Comparison of ENCODE assay signal across 10 cellular contexts in genomic region chr11:36375348-36376314, GRCh38.
DNase-seq lines count a peak whose midpoint lies in the region; ATAC-seq and TF ChIP-seq lines count a peak whose summit lies in the region.
"Had no signal": no experiment of that assay in that cellular context is flagged by ENCODE, and none has a peak within 500 bp of the region (broad histone marks: within the 10 kb centered on the region; RNA-seq: fewer than 3 reads in every experiment).

No MANE protein-coding gene starts in this region.

- intact Hi-C loops in CD14-positive monocyte (cut with micrococcal nuclease): loop anchor here in 1 of 2 donors (5.0 kb wide), 2 partner anchors 37 to 97 kb away; no protein-coding TSS in a partner anchor
- intact Hi-C loops in Panc1 (cut with micrococcal nuclease; ENCODE audit: unreplicated experiment): no loop called here
- intact Hi-C loops in ovary (cut with DNase I): loop anchor here in 1 of 4 donors (10.0 kb wide), 1 partner anchor 79 kb away; no protein-coding TSS in a partner anchor

- no peaks in the 10 kb centered on the region for H3K9me3 ChIP-seq in Panc1 (ENCODE audit: control insufficient read depth, insufficient read depth, low read depth, low read length)
- no peaks in the 10 kb centered on the region for H3K9me3 ChIP-seq in ovary

- peak overlapping the region in 1 of 7 donors; percentile 30 for H3K27ac Mint-ChIP-seq in CD14-positive monocyte
- H3K27ac Mint-ChIP-seq in endothelial cell (ENCODE audit: unreplicated experiment): peak overlapping the region; percentile 93

- peaks cover 52% of the 10 kb centered on the region for H3K4me1 Mint-ChIP-seq in CD14-positive monocyte
- peaks cover 53% of the 10 kb centered on the region for H3K4me1 Mint-ChIP-seq in endothelial cell (ENCODE audit: unreplicated experiment)

- H3K27ac ChIP-seq in Panc1 (ENCODE audit: low read length): no peak overlapping the region
- H3K27ac ChIP-seq in ovary: peak overlapping the region in 1 of 2 donors; percentile 23

- no peak for ATAC-seq in Panc1
- no peak for ATAC-seq in GM18868 (IDR thresholded peaks at IDR 0.05; ENCODE audit: unreplicated experiment)
- no peak for ATAC-seq in GM18870 (IDR thresholded peaks at IDR 0.05; ENCODE audit: unreplicated experiment)

- no peak for TF ChIP-seq CTCF in CD14-positive monocyte (IDR thresholded peaks at IDR 0.05)
- no peak for TF ChIP-seq CTCF in Panc1 (IDR thresholded peaks at IDR 0.05)
- TF ChIP-seq CTCF in endothelial cell (IDR thresholded peaks at IDR 0.05; ENCODE audit: unreplicated experiment): no peak
- no peak for TF ChIP-seq CTCF in ovary (IDR thresholded peaks at IDR 0.05)

- BruUV-seq in Panc1 (replicated peaks; lab: Mats Ljungman, UMichigan): no TSS peak

- 20 to 27% (median 22%) methylated on average over 18 of the region's 18 CpGs for WGBS in ovary, 3 donors

- CTCF ChIA-PET in Panc1 (lab: Charles Lee): interaction anchor here (0.7 kb wide), 2 partner anchors 13 to 219 kb away, joined by 3 to 4 read pairs; no protein-coding TSS in a partner anchor

- peaks cover 39 to 59% (median 41%) of the 10 kb centered on the region in 3 donors for H3K27me3 Mint-ChIP-seq in CD14-positive monocyte (ENCODE audit: low read depth in 3 of 3)
- H3K27me3 Mint-ChIP-seq in endothelial cell (ENCODE audit: unreplicated experiment): peaks cover 12% of the 10 kb centered on the region

- peak overlapping the region; percentile 35 to 50 for H3K4me3 ChIP-seq in Panc1 (ENCODE audit: low read depth in 2 of 2, low read length in 2 of 2)
- peak overlapping the region; percentile 54 for H3K4me3 ChIP-seq in ovary

- no peak for TF ChIP-seq POLR2A in ovary (IDR thresholded peaks at IDR 0.05)

- peaks cover 4 to 8% of the 10 kb centered on the region in 2 donors for H3K36me3 Mint-ChIP-seq in CD14-positive monocyte
- H3K36me3 Mint-ChIP-seq in endothelial cell (ENCODE audit: low read depth, unreplicated experiment): peaks cover 27% of the 10 kb centered on the region

- no peak for DNase-seq in CD14-positive monocyte (ENCODE audit: low spot score)
- no peak for DNase-seq in Panc1 (ENCODE audit: low read depth, low spot score)
- DNase-seq in endothelial cell (ENCODE audit: low spot score): no peak
- DNase-seq in ovary: peak in 2 of 5 donors; percentile 23 to 54
- DNase-seq in NCI-H748 treated with DMSO at 0.1 percent for 48 hours (lab: John Stamatoyannopoulos, UW): no peak
- DNase-seq in UCSD-AML1 (lab: John Stamatoyannopoulos, UW; ENCODE audit: unreplicated experiment): no peak
- DNase-seq: NCI-H1105 treated with DMSO at 0.1 percent for 48 hours had no signal

- H3K4me1 ChIP-seq in Panc1 (ENCODE audit: control insufficient read depth, insufficient read depth, low read length) (peaks cover 6% of the 10 kb centered on the region; the same call in 1 of the 2 replicates), ovary (ENCODE audit: insufficient read depth) (peaks cover 7% of the 10 kb centered on the region)

- peak overlapping the region; percentile 96 to 99 for H3K4me3 Mint-ChIP-seq in CD14-positive monocyte
- H3K4me3 Mint-ChIP-seq in endothelial cell (ENCODE audit: unreplicated experiment): peak overlapping the region; percentile 100

- H3K27me3 ChIP-seq in Panc1 (ENCODE audit: control insufficient read depth, insufficient read depth, low read length) (peaks cover 38% of the 10 kb centered on the region), ovary (no peaks in the 10 kb centered on the region)

- TF ChIP-seq EP300 in ovary (IDR thresholded peaks at IDR 0.05): no peak

- peaks cover 0 to 8% (median 5%) of the 10 kb centered on the region in 7 donors for H3K9me3 Mint-ChIP-seq in CD14-positive monocyte
- H3K9me3 Mint-ChIP-seq in endothelial cell (ENCODE audit: unreplicated experiment): no peaks in the 10 kb centered on the region
- H3K9me3 Mint-ChIP-seq: activated naive CD4-positive, alpha-beta T cell treated with anti-CD3 and anti-CD28 coated beads, Interleukin-2, amount 50 U/mL, for 72 hours had no signal

- in situ Hi-C loops in Panc1 (cut with HindIII; ENCODE audit: low pct_unique_long_range_greater_than_20kb, low sequenced_read_pairs): no loop called here

- POLR2A ChIA-PET in Panc1 (lab: Charles Lee): interaction anchor here (0.7 kb wide), 1 partner anchor 28 kb away, joined by 4 read pairs; no protein-coding TSS in a partner anchor

- H3K36me3 ChIP-seq in Panc1 (ENCODE audit: control insufficient read depth, insufficient read depth, low read length) (no peaks in the 10 kb centered on the region), ovary (no peaks in the 10 kb centered on the region)
